ENCODE assay signal across 1 cellular context in the genomic region with DNA sequence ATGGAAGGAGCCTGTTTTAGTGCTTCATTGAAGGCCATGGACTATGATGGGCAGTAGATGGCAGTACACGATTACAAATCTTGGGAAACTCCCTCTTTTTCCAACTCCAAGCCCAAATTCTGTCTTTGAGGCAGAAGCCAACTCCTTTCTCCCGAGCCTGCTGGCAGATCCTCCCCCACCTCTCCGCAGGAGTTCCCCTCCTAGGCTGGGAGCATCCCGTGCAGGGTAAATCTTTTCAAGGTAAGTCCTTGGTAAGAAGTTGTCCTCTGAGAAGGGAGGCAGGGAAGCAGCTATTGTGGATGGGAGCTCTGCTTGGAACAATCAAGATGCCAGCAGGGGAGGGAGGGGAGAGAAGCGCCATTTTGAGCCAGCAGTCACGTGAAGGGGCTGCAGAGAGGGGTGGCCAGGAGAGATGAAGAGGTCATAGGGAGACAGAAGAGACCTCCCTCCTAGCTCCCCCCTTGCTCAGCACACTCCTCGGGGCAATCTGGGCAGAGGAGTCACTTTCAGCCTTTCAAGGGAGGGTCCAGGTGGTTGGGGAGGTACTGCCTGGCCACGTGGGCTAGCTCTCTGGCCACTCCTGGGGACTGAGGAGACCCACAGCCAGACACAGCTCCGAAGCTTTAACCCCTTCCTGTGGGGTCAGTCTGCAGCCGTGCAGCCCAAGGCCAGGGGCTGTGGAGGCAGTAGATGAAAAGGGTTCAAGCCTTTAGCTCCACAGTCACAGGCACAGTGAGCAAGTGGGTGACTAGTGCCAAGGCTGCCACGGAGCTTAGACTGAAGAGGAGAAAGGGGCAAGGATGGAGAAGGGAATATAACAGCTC.
TF ChIP-seq lines count a peak whose summit lies in the region.

No MANE protein-coding gene starts in this region.

TF ChIP-seq in HepG2, 621 proteins besides CTCF, POLR2A, EP300 and RAD21 (continued from another document and continues in another):
- TF ChIP-seq, protein P1, sequence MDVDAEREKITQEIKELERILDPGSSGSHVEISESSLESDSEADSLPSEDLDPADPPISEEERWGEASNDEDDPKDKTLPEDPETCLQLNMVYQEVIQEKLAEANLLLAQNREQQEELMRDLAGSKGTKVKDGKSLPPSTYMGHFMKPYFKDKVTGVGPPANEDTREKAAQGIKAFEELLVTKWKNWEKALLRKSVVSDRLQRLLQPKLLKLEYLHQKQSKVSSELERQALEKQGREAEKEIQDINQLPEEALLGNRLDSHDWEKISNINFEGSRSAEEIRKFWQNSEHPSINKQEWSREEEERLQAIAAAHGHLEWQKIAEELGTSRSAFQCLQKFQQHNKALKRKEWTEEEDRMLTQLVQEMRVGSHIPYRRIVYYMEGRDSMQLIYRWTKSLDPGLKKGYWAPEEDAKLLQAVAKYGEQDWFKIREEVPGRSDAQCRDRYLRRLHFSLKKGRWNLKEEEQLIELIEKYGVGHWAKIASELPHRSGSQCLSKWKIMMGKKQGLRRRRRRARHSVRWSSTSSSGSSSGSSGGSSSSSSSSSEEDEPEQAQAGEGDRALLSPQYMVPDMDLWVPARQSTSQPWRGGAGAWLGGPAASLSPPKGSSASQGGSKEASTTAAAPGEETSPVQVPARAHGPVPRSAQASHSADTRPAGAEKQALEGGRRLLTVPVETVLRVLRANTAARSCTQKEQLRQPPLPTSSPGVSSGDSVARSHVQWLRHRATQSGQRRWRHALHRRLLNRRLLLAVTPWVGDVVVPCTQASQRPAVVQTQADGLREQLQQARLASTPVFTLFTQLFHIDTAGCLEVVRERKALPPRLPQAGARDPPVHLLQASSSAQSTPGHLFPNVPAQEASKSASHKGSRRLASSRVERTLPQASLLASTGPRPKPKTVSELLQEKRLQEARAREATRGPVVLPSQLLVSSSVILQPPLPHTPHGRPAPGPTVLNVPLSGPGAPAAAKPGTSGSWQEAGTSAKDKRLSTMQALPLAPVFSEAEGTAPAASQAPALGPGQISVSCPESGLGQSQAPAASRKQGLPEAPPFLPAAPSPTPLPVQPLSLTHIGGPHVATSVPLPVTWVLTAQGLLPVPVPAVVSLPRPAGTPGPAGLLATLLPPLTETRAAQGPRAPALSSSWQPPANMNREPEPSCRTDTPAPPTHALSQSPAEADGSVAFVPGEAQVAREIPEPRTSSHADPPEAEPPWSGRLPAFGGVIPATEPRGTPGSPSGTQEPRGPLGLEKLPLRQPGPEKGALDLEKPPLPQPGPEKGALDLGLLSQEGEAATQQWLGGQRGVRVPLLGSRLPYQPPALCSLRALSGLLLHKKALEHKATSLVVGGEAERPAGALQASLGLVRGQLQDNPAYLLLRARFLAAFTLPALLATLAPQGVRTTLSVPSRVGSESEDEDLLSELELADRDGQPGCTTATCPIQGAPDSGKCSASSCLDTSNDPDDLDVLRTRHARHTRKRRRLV (CRISPR knock-in tag; IDR thresholded peaks at IDR 0.05): no peak
- TF ChIP-seq, protein P2, sequence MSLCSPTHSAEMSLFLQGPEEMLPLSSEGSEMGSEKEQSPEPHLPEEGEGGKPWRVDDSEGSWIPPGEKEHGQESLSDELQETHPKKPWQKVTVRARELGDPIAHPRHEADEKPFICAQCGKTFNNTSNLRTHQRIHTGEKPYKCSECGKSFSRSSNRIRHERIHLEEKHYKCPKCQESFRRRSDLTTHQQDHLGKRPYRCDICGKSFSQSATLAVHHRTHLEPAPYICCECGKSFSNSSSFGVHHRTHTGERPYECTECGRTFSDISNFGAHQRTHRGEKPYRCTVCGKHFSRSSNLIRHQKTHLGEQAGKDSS (CRISPR knock-in tag; IDR thresholded peaks at IDR 0.05; ENCODE audit: borderline replicate concordance, low read depth): peak; percentile 59; the same call in 1 of the 2 replicates
- TF ChIP-seq ZNF33B (CRISPR knock-in tag; IDR thresholded peaks at IDR 0.05): peak; percentile 40; the same call in 1 of the 2 replicates
- 0 out of 2 replicates have a peak, but pooled peaks have one; percentile 6 for TF ChIP-seq HDAC2 (CRISPR knock-in tag; IDR thresholded peaks at IDR 0.05)
- peak; percentile 63; the same call in 1 of the 2 replicates for TF ChIP-seq EHMT2 (IDR thresholded peaks at IDR 0.05; ENCODE audit: borderline replicate concordance, low read depth, low read length)
- TF ChIP-seq NFE2 (CRISPR knock-in tag; IDR thresholded peaks at IDR 0.05): no peak
- no peak for TF ChIP-seq TCF7 (IDR thresholded peaks at IDR 0.05; ENCODE audit: low read depth)
- no peak for TF ChIP-seq RFX3 (CRISPR knock-in tag; IDR thresholded peaks at IDR 0.05)
- TF ChIP-seq ZNF501 (CRISPR knock-in tag; IDR thresholded peaks at IDR 0.05): peak; percentile 27; the same call in 1 of the 2 replicates
- no peak for TF ChIP-seq ATM (IDR thresholded peaks at IDR 0.05; ENCODE audit: borderline replicate concordance)
- TF ChIP-seq PHF20 (CRISPR knock-in tag; IDR thresholded peaks at IDR 0.05): peak; percentile 74
- peak; percentile 34; the same call in 1 of the 2 replicates for TF ChIP-seq ZNF263 (CRISPR knock-in tag; IDR thresholded peaks at IDR 0.05)
- TF ChIP-seq ZNF224 (CRISPR knock-in tag; IDR thresholded peaks at IDR 0.05): no peak
- TF ChIP-seq, protein P3, sequence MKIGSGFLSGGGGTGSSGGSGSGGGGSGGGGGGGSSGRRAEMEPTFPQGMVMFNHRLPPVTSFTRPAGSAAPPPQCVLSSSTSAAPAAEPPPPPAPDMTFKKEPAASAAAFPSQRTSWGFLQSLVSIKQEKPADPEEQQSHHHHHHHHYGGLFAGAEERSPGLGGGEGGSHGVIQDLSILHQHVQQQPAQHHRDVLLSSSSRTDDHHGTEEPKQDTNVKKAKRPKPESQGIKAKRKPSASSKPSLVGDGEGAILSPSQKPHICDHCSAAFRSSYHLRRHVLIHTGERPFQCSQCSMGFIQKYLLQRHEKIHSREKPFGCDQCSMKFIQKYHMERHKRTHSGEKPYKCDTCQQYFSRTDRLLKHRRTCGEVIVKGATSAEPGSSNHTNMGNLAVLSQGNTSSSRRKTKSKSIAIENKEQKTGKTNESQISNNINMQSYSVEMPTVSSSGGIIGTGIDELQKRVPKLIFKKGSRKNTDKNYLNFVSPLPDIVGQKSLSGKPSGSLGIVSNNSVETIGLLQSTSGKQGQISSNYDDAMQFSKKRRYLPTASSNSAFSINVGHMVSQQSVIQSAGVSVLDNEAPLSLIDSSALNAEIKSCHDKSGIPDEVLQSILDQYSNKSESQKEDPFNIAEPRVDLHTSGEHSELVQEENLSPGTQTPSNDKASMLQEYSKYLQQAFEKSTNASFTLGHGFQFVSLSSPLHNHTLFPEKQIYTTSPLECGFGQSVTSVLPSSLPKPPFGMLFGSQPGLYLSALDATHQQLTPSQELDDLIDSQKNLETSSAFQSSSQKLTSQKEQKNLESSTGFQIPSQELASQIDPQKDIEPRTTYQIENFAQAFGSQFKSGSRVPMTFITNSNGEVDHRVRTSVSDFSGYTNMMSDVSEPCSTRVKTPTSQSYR (CRISPR knock-in tag; IDR thresholded peaks at IDR 0.05; ENCODE audit: borderline replicate concordance): peak; percentile 33; the same call in 1 of the 2 replicates
- no peak for TF ChIP-seq ZNF558 (CRISPR knock-in tag; IDR thresholded peaks at IDR 0.05; ENCODE audit: borderline replicate concordance)
- peak; percentile 62; the same call in 1 of the 2 replicates for TF ChIP-seq KDM5A (IDR thresholded peaks at IDR 0.05; ENCODE audit: borderline replicate concordance, low read length)
- TF ChIP-seq PHB2 (IDR thresholded peaks at IDR 0.05; ENCODE audit: partially characterized antibody): no peak
- peak; percentile 55; the same call in 1 of the 2 replicates for TF ChIP-seq PHF8 (CRISPR knock-in tag; IDR thresholded peaks at IDR 0.05)
- peak; percentile 22; the same call in 1 of the 2 replicates for TF ChIP-seq ZNF644 (CRISPR knock-in tag; IDR thresholded peaks at IDR 0.05; ENCODE audit: low read depth)
- TF ChIP-seq ZNF83 (CRISPR knock-in tag; IDR thresholded peaks at IDR 0.05; ENCODE audit: borderline replicate concordance): no peak
- TF ChIP-seq ZNF557 (CRISPR knock-in tag; IDR thresholded peaks at IDR 0.05): 0 out of 2 replicates have a peak, but pooled peaks have one; percentile 78
- no peak for TF ChIP-seq ZFP36L1 (CRISPR knock-in tag; IDR thresholded peaks at IDR 0.05)
- TF ChIP-seq ZNF251 (CRISPR knock-in tag; IDR thresholded peaks at IDR 0.05): no peak
- TF ChIP-seq KLF16 (CRISPR knock-in tag; IDR thresholded peaks at IDR 0.05): no peak
- TF ChIP-seq MTF2 (CRISPR knock-in tag; IDR thresholded peaks at IDR 0.05; ENCODE audit: borderline replicate concordance): no peak
- TF ChIP-seq TAF1 (CRISPR knock-in tag; IDR thresholded peaks at IDR 0.05): peak; percentile 53
- TF ChIP-seq ZNF598 (CRISPR knock-in tag; IDR thresholded peaks at IDR 0.05; ENCODE audit: borderline replicate concordance): no peak
- TF ChIP-seq SP140L (CRISPR knock-in tag; IDR thresholded peaks at IDR 0.05; ENCODE audit: borderline replicate concordance): 0 out of 2 replicates have a peak, but pooled peaks have one; percentile 46
- TF ChIP-seq HOXD1 (CRISPR knock-in tag; IDR thresholded peaks at IDR 0.05): peak; percentile 36; the same call in 1 of the 2 replicates
- TF ChIP-seq KLF15 (CRISPR knock-in tag; IDR thresholded peaks at IDR 0.05; ENCODE audit: borderline replicate concordance): no peak
- no peak for TF ChIP-seq FOSL1 (CRISPR knock-in tag; IDR thresholded peaks at IDR 0.05; ENCODE audit: borderline replicate concordance)
- TF ChIP-seq ZNF274 (CRISPR knock-in tag; IDR thresholded peaks at IDR 0.05): peak; percentile 69
- TF ChIP-seq ZNF891 (CRISPR knock-in tag; IDR thresholded peaks at IDR 0.05): peak; percentile 56; the same call in 1 of the 2 replicates
- TF ChIP-seq, protein P4, sequence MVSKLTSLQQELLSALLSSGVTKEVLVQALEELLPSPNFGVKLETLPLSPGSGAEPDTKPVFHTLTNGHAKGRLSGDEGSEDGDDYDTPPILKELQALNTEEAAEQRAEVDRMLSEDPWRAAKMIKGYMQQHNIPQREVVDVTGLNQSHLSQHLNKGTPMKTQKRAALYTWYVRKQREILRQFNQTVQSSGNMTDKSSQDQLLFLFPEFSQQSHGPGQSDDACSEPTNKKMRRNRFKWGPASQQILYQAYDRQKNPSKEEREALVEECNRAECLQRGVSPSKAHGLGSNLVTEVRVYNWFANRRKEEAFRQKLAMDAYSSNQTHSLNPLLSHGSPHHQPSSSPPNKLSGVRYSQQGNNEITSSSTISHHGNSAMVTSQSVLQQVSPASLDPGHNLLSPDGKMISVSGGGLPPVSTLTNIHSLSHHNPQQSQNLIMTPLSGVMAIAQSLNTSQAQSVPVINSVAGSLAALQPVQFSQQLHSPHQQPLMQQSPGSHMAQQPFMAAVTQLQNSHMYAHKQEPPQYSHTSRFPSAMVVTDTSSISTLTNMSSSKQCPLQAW (CRISPR knock-in tag; IDR thresholded peaks at IDR 0.05): no peak
- TF ChIP-seq DNMT3B (CRISPR knock-in tag; conservative IDR thresholded peaks at IDR 0.05): peak; percentile 75; the same call in 1 of the 2 replicates
- peak; percentile 74; the same call in 1 of the 2 replicates for TF ChIP-seq ZNF232 (CRISPR knock-in tag; IDR thresholded peaks at IDR 0.05; ENCODE audit: borderline replicate concordance)
- TF ChIP-seq, protein P5, sequence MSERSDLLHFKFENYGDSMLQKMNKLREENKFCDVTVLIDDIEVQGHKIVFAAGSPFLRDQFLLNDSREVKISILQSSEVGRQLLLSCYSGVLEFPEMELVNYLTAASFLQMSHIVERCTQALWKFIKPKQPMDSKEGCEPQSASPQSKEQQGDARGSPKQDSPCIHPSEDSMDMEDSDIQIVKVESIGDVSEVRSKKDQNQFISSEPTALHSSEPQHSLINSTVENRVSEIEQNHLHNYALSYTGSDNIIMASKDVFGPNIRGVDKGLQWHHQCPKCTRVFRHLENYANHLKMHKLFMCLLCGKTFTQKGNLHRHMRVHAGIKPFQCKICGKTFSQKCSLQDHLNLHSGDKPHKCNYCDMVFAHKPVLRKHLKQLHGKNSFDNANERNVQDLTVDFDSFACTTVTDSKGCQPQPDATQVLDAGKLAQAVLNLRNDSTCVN (CRISPR knock-in tag; IDR thresholded peaks at IDR 0.05; ENCODE audit: borderline replicate concordance): no peak
- no peak; the same call in 1 of the 2 replicates for TF ChIP-seq ZNF737 (CRISPR knock-in tag; IDR thresholded peaks at IDR 0.05; ENCODE audit: borderline replicate concordance)
- no peak for TF ChIP-seq MBNL3 (CRISPR knock-in tag; conservative IDR thresholded peaks at IDR 0.05)
- TF ChIP-seq, protein P6, sequence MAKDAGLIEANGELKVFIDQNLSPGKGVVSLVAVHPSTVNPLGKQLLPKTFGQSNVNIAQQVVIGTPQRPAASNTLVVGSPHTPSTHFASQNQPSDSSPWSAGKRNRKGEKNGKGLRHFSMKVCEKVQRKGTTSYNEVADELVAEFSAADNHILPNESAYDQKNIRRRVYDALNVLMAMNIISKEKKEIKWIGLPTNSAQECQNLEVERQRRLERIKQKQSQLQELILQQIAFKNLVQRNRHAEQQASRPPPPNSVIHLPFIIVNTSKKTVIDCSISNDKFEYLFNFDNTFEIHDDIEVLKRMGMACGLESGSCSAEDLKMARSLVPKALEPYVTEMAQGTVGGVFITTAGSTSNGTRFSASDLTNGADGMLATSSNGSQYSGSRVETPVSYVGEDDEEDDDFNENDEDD (CRISPR knock-in tag; IDR thresholded peaks at IDR 0.05; ENCODE audit: borderline replicate concordance): peak; percentile 26; the same call in 1 of the 2 replicates
- TF ChIP-seq JUND (CRISPR knock-in tag; IDR thresholded peaks at IDR 0.05): no peak
- TF ChIP-seq, protein P7, sequence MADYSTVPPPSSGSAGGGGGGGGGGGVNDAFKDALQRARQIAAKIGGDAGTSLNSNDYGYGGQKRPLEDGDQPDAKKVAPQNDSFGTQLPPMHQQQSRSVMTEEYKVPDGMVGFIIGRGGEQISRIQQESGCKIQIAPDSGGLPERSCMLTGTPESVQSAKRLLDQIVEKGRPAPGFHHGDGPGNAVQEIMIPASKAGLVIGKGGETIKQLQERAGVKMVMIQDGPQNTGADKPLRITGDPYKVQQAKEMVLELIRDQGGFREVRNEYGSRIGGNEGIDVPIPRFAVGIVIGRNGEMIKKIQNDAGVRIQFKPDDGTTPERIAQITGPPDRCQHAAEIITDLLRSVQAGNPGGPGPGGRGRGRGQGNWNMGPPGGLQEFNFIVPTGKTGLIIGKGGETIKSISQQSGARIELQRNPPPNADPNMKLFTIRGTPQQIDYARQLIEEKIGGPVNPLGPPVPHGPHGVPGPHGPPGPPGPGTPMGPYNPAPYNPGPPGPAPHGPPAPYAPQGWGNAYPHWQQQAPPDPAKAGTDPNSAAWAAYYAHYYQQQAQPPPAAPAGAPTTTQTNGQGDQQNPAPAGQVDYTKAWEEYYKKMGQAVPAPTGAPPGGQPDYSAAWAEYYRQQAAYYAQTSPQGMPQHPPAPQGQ (CRISPR knock-in tag; IDR thresholded peaks at IDR 0.05; ENCODE audit: borderline replicate concordance): no peak
- TF ChIP-seq ZSCAN20 (CRISPR knock-in tag; IDR thresholded peaks at IDR 0.05; ENCODE audit: borderline replicate concordance): no peak
- TF ChIP-seq GABPA (IDR thresholded peaks at IDR 0.05; ENCODE audit: low read depth, low read length): no peak
- TF ChIP-seq GABPA (CRISPR knock-in tag; IDR thresholded peaks at IDR 0.05; ENCODE audit: low read depth): peak; percentile 26; the same call in 1 of the 2 replicates
- no peak; the same call in 1 of the 2 replicates for TF ChIP-seq REPIN1 (CRISPR knock-in tag; IDR thresholded peaks at IDR 0.05; ENCODE audit: borderline replicate concordance, low read depth)
- peak; percentile 86 for TF ChIP-seq BHLHE40 (IDR thresholded peaks at IDR 0.05; ENCODE audit: low read length)
- no peak for TF ChIP-seq ZFP41 (CRISPR knock-in tag; IDR thresholded peaks at IDR 0.05; ENCODE audit: borderline replicate concordance)
- TF ChIP-seq NFYB (CRISPR knock-in tag; IDR thresholded peaks at IDR 0.05): no peak; the same call in 1 of the 2 replicates
- TF ChIP-seq GABPB1 (CRISPR knock-in tag; IDR thresholded peaks at IDR 0.05): peak; percentile 14; the same call in 1 of the 2 replicates
